ENCODE assay signal across 16 cellular contexts in the genomic region with DNA sequence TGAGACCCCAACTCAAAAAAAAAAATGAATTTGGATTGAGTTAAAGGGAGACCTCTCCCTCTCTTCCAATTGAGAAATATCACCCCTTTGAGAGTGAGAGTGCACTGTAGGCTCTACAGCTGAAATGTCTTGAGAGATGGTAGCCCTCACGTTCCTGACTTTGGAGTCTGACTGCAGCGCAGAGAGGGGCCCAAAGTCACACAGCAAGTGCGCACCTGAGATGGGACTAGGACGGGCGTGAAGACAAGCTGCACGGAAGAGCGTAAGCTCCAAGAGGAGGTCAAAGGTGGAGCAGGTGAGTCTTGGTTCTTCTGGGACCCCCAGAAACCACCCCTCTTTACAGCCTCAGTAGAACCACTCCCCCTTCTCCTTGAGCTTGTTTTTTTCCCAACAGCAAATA. TPM values are rescaled to one million over a fixed set of nuclear protein-coding genes. Genes with fewer than 3 reads are reported as not detected.
DNase-seq lines count a peak whose midpoint lies in the region; ATAC-seq and TF ChIP-seq lines count a peak whose summit lies in the region.
"Had no signal": no experiment of that assay in that cellular context is flagged by ENCODE, and none has a peak within 500 bp of the region (broad histone marks: within the 10 kb centered on the region; RNA-seq: fewer than 3 reads in every experiment).

No MANE protein-coding gene starts in this region.

- H3K27ac ChIP-seq in lower lobe of right lung (peak overlapping the region; percentile 53), thymus (ENCODE audit: low read depth) (peak overlapping the region; percentile 61), neural progenitor cell (no peak overlapping the region)
- H3K27ac ChIP-seq: ascending aorta, left lung, SJSA1 had no signal

- H3K9me3 ChIP-seq in lower lobe of right lung = no peaks in the 10 kb centered on the region
- no peaks in the 10 kb centered on the region for H3K9me3 ChIP-seq in thymus (ENCODE audit: control insufficient read depth)
- H3K9me3 ChIP-seq in neural progenitor cell (ENCODE audit: low read depth) = no peaks in the 10 kb centered on the region
- H3K9me3 ChIP-seq: ascending aorta, left lung, SJSA1 had no signal

- peak overlapping the region; percentile 39 for H3K4me3 ChIP-seq in lower lobe of right lung
- H3K4me3 ChIP-seq in thymus (ENCODE audit: low read length) = peak overlapping the region; percentile 23
- H3K4me3 ChIP-seq in neural progenitor cell = no peak overlapping the region
- H3K4me3 ChIP-seq: SJSA1 had no signal

- no peaks in the 10 kb centered on the region for H3K9me3 Mint-ChIP-seq in activated naive CD4-positive, alpha-beta T cell treated with anti-CD3 and anti-CD28 coated beads, Interleukin-2, amount 10 ng/mL, durations not matched to agents 7 days and 5 days
- H3K9me3 Mint-ChIP-seq in neural progenitor cell (no peaks in the 10 kb centered on the region), mesothelial cell of epicardium (no peaks in the 10 kb centered on the region)

- peak overlapping the region; percentile 97 for H3K27ac Mint-ChIP-seq in activated naive CD4-positive, alpha-beta T cell treated with anti-CD3 and anti-CD28 coated beads, Interleukin-2, amount 10 ng/mL, durations not matched to agents 7 days and 5 days
- H3K27ac Mint-ChIP-seq in neural progenitor cell (no peak overlapping the region), mesothelial cell of epicardium (no peak overlapping the region)

- H4K20me1 ChIP-seq in neural progenitor cell (ENCODE audit: low read depth) = no peaks in the 10 kb centered on the region

- peaks cover 42% of the 10 kb centered on the region for H3K36me3 Mint-ChIP-seq in activated naive CD4-positive, alpha-beta T cell treated with anti-CD3 and anti-CD28 coated beads, Interleukin-2, amount 10 ng/mL, durations not matched to agents 7 days and 5 days
- no peaks in the 10 kb centered on the region for H3K36me3 Mint-ChIP-seq in neural progenitor cell
- H3K36me3 Mint-ChIP-seq in mesothelial cell of epicardium = no peaks in the 10 kb centered on the region

- no peaks in the 10 kb centered on the region for H3K27me3 Mint-ChIP-seq in activated naive CD4-positive, alpha-beta T cell treated with anti-CD3 and anti-CD28 coated beads, Interleukin-2, amount 10 ng/mL, durations not matched to agents 7 days and 5 days
- peaks cover 7% of the 10 kb centered on the region for H3K27me3 Mint-ChIP-seq in neural progenitor cell (ENCODE audit: insufficient read depth, low read depth)
- no peaks in the 10 kb centered on the region for H3K27me3 Mint-ChIP-seq in mesothelial cell of epicardium (ENCODE audit: low read depth)

- peak in 1 of 2 donors; percentile 28 for ATAC-seq in lower lobe of right lung

- 85% methylated on average over 7 of the region's 7 CpGs for WGBS in thymus

- no peak overlapping the region for H2AFZ ChIP-seq in neural progenitor cell (replicated peaks)

- CTCF ChIA-PET in activated naive CD4-positive, alpha-beta T cell treated with anti-CD3 and anti-CD28 coated beads, Interleukin-2, amount 10 ng/mL, durations not matched to agents 7 days and 5 days (lab: Charles Lee) = interaction anchor here (1.0 to 2.0 kb wide), 7 partner anchors 10 to 237 kb away, joined by 3 to 21 read pairs (median 4); no protein-coding TSS in a partner anchor

- H3K9ac ChIP-seq in neural progenitor cell = no peak overlapping the region

- H3K36me3 ChIP-seq in lower lobe of right lung (no peaks in the 10 kb centered on the region), thymus (ENCODE audit: control insufficient read depth, insufficient read depth) (peaks cover 7% of the 10 kb centered on the region), neural progenitor cell (no peaks in the 10 kb centered on the region)
- H3K36me3 ChIP-seq: ascending aorta, left lung, SJSA1 had no signal

- peaks cover 24% of the 10 kb centered on the region for H3F3A ChIP-seq in neural progenitor cell (ENCODE audit: low read depth)

- no peak for TF ChIP-seq CTCF in lower lobe of right lung (IDR thresholded peaks at IDR 0.05)
- no peak for TF ChIP-seq CTCF in neural progenitor cell (IDR thresholded peaks at IDR 0.05)
- TF ChIP-seq CTCF in mesothelial cell of epicardium (IDR thresholded peaks at IDR 0.05; ENCODE audit: unreplicated experiment) = no peak

- intact Hi-C loops in lower lobe of right lung (cut with DNase I) = no loop called here

- no peaks in the 10 kb centered on the region for H3K4me1 ChIP-seq in lower lobe of right lung
- peaks cover 31% of the 10 kb centered on the region for H3K4me1 ChIP-seq in thymus (ENCODE audit: control insufficient read depth, insufficient read depth, low read length)
- H3K4me1 ChIP-seq in neural progenitor cell = peaks cover 31% of the 10 kb centered on the region
- H3K4me1 ChIP-seq: ascending aorta, SJSA1 had no signal

- H3K27me3 ChIP-seq in lower lobe of right lung (ENCODE audit: low read depth) (no peaks in the 10 kb centered on the region), thymus (ENCODE audit: control insufficient read depth, insufficient read depth) (no peaks in the 10 kb centered on the region), neural progenitor cell (no peaks in the 10 kb centered on the region)
- H3K27me3 ChIP-seq: ascending aorta, left lung, SJSA1 had no signal

- no peak overlapping the region for H3K4me2 ChIP-seq in neural progenitor cell

- H3K79me2 ChIP-seq in neural progenitor cell (ENCODE audit: low read depth) = no peaks in the 10 kb centered on the region

- peak overlapping the region; percentile 96 for H3K4me3 Mint-ChIP-seq in activated naive CD4-positive, alpha-beta T cell treated with anti-CD3 and anti-CD28 coated beads, Interleukin-2, amount 10 ng/mL, durations not matched to agents 7 days and 5 days
- H3K4me3 Mint-ChIP-seq in neural progenitor cell (no peak overlapping the region), mesothelial cell of epicardium (no peak overlapping the region)

- H3K4me1 Mint-ChIP-seq in activated naive CD4-positive, alpha-beta T cell treated with anti-CD3 and anti-CD28 coated beads, Interleukin-2, amount 10 ng/mL, durations not matched to agents 7 days and 5 days = peaks cover 56% of the 10 kb centered on the region
- peaks cover 18% of the 10 kb centered on the region for H3K4me1 Mint-ChIP-seq in neural progenitor cell
- peaks cover 5% of the 10 kb centered on the region for H3K4me1 Mint-ChIP-seq in mesothelial cell of epicardium

- DNase-seq in activated naive CD4-positive, alpha-beta T cell treated with anti-CD3 and anti-CD28 coated beads, Interleukin-2, amount 10 ng/mL, durations not matched to agents 7 days and 5 days = no peak
- no peak for DNase-seq in activated naive CD4-positive, alpha-beta T cell treated with anti-CD3 and anti-CD28 coated beads, Interleukin-2, amount 50 U/mL, for 16 hours
- DNase-seq in activated T-cell treated with anti-CD3 and anti-CD28 coated beads, Interleukin-2, amount 50 U/mL, for 48 hours = peak; percentile 33 to 43
- DNase-seq in lower lobe of right lung (no peak), neural progenitor cell (ENCODE audit: low spot score) (no peak), NCI-H1417 (lab: John Stamatoyannopoulos, UW) (no peak), mesothelial cell of epicardium (ENCODE audit: low spot score in 2 of 2, unreplicated experiment in 2 of 2) (no peak)
- DNase-seq: GOT3, NCI-H1092, NCI-H2227 treated with DMSO at 0.1 percent for 48 hours, right cardiac atrium had no signal

RNA-seq across cellular contexts. Expression of a gene that starts 0.6 kb away (rescaled TPM):
- total RNA-seq in lower lobe of right lung = 1.4 TPM
- 6.8 TPM for polyA plus RNA-seq in thymus
- 0.21 and 0.50 TPM in 2 replicates for total RNA-seq in neural progenitor cell (ENCODE audit: low replicate concordance)
- 0.16 to 0.18 TPM (median 0.18 TPM) in 3 replicates for total RNA-seq in mesothelial cell of epicardium
- total RNA-seq: ascending aorta, dermis blood vessel endothelial cell, SJSA1 had no signal

RNA-seq across cellular contexts. Expression of a gene that starts 39.8 kb away (rescaled TPM):
- total RNA-seq in lower lobe of right lung (100.0 TPM), neural progenitor cell (ENCODE audit: low replicate concordance) (69.5 and 90.1 TPM in 2 replicates), mesothelial cell of epicardium (37.6 to 40.7 TPM (median 40.0 TPM) in 3 replicates)
- polyA plus RNA-seq in thymus = 103 TPM

Comparison
In these comparisons a context has a peak if more than half of its experiments do, and no peak if none do; other contexts are left out.
1. DNase-seq: peak in activated T-cell treated with anti-CD3 and anti-CD28 coated beads, Interleukin-2, amount 50 U/mL, for 48 hours (2 of 2); none in activated naive CD4-positive, alpha-beta T cell treated with anti-CD3 and anti-CD28 coated beads, Interleukin-2, amount 10 ng/mL, durations not matched to agents 7 days and 5 days (single experiment), activated naive CD4-positive, alpha-beta T cell treated with anti-CD3 and anti-CD28 coated beads, Interleukin-2, amount 50 U/mL, for 16 hours (single experiment), lower lobe of right lung (single experiment), neural progenitor cell (single experiment), NCI-H1417 (0 of 3) and mesothelial cell of epicardium (0 of 2).